ENCODE assay signal across 24 cellular contexts in the genomic region with DNA sequence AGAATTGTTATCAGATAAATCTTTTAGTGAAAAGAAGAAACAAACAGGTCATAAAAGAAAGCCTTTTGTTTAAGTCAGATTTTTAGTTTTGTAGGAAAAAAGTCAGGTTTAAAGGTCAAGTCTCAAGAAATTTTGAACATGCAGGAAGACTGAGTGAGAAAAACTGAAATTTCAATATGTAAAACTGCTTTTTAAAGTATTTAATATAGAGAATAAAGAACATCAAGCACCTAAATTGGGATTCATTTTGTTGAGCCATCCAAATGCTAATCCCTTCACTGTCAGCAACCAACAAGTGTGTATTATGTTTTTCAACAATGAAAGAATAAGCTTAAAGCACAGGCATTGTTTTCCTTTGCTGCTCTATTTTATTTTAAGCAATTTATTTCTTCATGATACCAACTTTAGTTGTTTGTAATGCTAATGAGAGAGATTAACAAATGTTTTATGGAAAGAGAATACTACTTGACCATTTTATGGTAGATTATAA.
"Had no signal": no experiment of that assay in that cellular context is flagged by ENCODE, and none has a peak within 500 bp of the region (broad histone marks: within the 10 kb centered on the region; RNA-seq: fewer than 3 reads in every experiment).

No MANE protein-coding gene starts in this region.

- H3K36me3 ChIP-seq: esophagus muscularis mucosa, gastrocnemius medialis, left ventricle myocardium inferior, neutrophil, spleen, thoracic aorta had no signal

- ATAC-seq: effector memory CD8-positive, alpha-beta T cell; gastrocnemius medialis; left cardiac atrium; sciatic nerve; stimulated activated memory B cell treated with anti-CD40 and anti-IgM and Interleukin-4, amounts not matched to agents 10 μg/mL and 1 μg/mL and 100 μg/mL, for 72 hours; stimulated activated naive CD8-positive, alpha-beta T cell treated with anti-CD3 and anti-CD28 coated beads, Interleukin-15, amount 100 ng/mL, for 72 hours had no signal

- H3K4me1 ChIP-seq: esophagus muscularis mucosa, gastrocnemius medialis, left ventricle myocardium inferior, spleen had no signal

- H3K4me3 ChIP-seq: esophagus muscularis mucosa, gastrocnemius medialis, left ventricle myocardium inferior, lung, spleen, thoracic aorta had no signal

- H3K27me3 ChIP-seq: esophagus muscularis mucosa, gastrocnemius medialis, neutrophil, spleen had no signal

- H3K9me3 ChIP-seq: esophagus muscularis mucosa, gastrocnemius medialis, left ventricle myocardium inferior, neutrophil, thoracic aorta had no signal

- DNase-seq: effector memory CD8-positive, alpha-beta T cell; gastrocnemius medialis; glutamatergic neuron; immature natural killer cell; kidney; left cardiac atrium; left ventricle myocardium inferior; mesendoderm; naive B cell; posterior cingulate gyrus; spleen; stimulated activated CD4-positive, alpha-beta T cell treated with anti-CD3 and anti-CD28 coated beads, Interleukin-15, amount 100 ng/mL, for 24 hours; stimulated activated CD4-positive, alpha-beta T cell treated with anti-CD3 and anti-CD28 coated beads, Interleukin-1b, Interleukin-23, amount 100 ng/mL, for 48 hours; stimulated activated CD4-positive, alpha-beta T cell treated with anti-CD3 and anti-CD28 coated beads, Interleukin-4, amount 100 ng/mL, for 24 hours; stimulated activated naive CD8-positive, alpha-beta T cell treated with anti-CD3 and anti-CD28 coated beads, Interleukin-15, amount 100 ng/mL, for 72 hours; trophoblast cell had no signal

- H3K27ac ChIP-seq: epithelial cell of prostate, esophagus muscularis mucosa, gastrocnemius medialis, left ventricle myocardium inferior, neutrophil, spleen, thoracic aorta had no signal

- FAIRE-seq: colon, kidney had no signal
